1 cellular context compared by ENCODE assay signal in the genomic region with DNA sequence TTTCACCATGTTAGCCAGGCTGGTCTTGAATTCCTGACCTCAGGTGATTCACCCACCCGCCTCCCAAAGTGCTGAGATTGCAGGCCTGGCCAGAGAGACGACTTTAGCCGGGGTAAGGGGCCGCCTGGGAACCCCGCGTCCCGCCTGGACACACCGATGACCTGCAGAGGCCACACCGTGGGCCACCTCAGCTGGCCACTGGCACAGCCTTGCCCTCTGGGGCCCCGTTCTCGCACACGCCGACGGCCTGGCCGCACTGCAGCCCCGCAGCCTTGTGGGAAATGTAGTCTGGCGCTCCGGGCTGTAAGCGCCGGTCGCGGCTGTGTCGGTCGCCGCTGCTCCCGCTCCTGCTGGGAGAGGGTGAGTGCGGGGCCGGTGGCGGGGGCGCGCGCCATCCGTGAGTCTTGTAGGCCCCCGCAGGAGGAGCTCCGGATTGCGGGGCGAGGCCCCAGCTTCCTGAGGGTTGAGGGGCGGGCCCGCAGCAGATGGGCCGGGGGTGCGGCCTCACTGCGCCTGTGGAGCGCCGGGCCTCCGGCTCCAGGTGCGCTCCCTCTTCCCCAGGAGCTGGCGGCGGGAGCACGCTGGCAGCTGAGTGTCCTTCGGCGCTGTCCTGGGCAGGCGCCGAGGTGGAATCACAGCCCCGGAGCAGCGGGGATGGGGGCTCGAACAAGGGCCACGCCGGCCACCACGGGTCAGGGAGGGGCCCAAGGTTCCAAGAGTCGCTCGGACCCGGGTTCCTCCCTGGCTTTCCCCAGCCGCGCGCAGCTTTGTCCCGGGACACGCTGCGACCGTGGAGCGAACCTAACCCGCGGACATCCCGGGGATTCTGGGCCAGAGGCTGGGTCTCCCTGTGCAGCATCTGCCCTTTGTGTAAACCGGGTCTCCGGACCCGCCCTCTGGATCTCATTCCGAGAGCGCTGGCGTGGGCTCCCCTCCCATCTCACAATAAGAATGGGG.
TF ChIP-seq lines count a peak whose summit lies in the region.

TSS of gene ZFP2 (plus strand) at position 299 of the 957 bp plus-strand sequence. CDS start 35,401 bp downstream, outside the sequence.

TF ChIP-seq in WTC11, 78 proteins besides CTCF, POLR2A, EP300 and RAD21 (continued from another document):
- TF ChIP-seq, protein P1, sequence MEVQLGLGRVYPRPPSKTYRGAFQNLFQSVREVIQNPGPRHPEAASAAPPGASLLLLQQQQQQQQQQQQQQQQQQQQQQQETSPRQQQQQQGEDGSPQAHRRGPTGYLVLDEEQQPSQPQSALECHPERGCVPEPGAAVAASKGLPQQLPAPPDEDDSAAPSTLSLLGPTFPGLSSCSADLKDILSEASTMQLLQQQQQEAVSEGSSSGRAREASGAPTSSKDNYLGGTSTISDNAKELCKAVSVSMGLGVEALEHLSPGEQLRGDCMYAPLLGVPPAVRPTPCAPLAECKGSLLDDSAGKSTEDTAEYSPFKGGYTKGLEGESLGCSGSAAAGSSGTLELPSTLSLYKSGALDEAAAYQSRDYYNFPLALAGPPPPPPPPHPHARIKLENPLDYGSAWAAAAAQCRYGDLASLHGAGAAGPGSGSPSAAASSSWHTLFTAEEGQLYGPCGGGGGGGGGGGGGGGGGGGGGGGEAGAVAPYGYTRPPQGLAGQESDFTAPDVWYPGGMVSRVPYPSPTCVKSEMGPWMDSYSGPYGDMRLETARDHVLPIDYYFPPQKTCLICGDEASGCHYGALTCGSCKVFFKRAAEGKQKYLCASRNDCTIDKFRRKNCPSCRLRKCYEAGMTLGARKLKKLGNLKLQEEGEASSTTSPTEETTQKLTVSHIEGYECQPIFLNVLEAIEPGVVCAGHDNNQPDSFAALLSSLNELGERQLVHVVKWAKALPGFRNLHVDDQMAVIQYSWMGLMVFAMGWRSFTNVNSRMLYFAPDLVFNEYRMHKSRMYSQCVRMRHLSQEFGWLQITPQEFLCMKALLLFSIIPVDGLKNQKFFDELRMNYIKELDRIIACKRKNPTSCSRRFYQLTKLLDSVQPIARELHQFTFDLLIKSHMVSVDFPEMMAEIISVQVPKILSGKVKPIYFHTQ (CRISPR knock-in tag; IDR thresholded peaks at IDR 0.05) = no peak
- TF ChIP-seq NR3C1 (CRISPR knock-in tag; conservative IDR thresholded peaks at IDR 0.05; ENCODE audit: low read depth) = no peak
- no peak for TF ChIP-seq NFE2L1 (CRISPR knock-in tag; IDR thresholded peaks at IDR 0.05)
- peak; percentile 81; the same call in 1 of the 2 replicates for TF ChIP-seq ZBTB43 (CRISPR knock-in tag; IDR thresholded peaks at IDR 0.05)
- TF ChIP-seq ZNF416 (CRISPR knock-in tag; IDR thresholded peaks at IDR 0.05) = no peak
- peak; percentile 71; the same call in 1 of the 2 replicates for TF ChIP-seq ZNF232 (CRISPR knock-in tag; IDR thresholded peaks at IDR 0.05)
- no peak for TF ChIP-seq PRRX2 (CRISPR knock-in tag; IDR thresholded peaks at IDR 0.05)
- TF ChIP-seq CDX4 (CRISPR knock-in tag; IDR thresholded peaks at IDR 0.05; ENCODE audit: borderline replicate concordance) = no peak
- TF ChIP-seq ZNF219 (CRISPR knock-in tag; IDR thresholded peaks at IDR 0.05; ENCODE audit: borderline replicate concordance) = no peak
- TF ChIP-seq JUN (CRISPR knock-in tag; IDR thresholded peaks at IDR 0.05) = no peak
- no peak for TF ChIP-seq ZNF396 (CRISPR knock-in tag; IDR thresholded peaks at IDR 0.05; ENCODE audit: borderline replicate concordance)
- no peak for TF ChIP-seq ERG (CRISPR knock-in tag; IDR thresholded peaks at IDR 0.05)
- TF ChIP-seq ZBTB21 (CRISPR knock-in tag; IDR thresholded peaks at IDR 0.05; ENCODE audit: borderline replicate concordance) = peak; percentile 75; the same call in 1 of the 2 replicates
- no peak for TF ChIP-seq ZNF138 (CRISPR knock-in tag; conservative IDR thresholded peaks at IDR 0.05)
- TF ChIP-seq ELF4 (CRISPR knock-in tag; IDR thresholded peaks at IDR 0.05; ENCODE audit: low read depth) = 0 out of 2 replicates have a peak, but pooled peaks have one; percentile 74
- TF ChIP-seq IRF2 (CRISPR knock-in tag; IDR thresholded peaks at IDR 0.05; ENCODE audit: borderline replicate concordance, low read depth) = no peak
- no peak for TF ChIP-seq MXD4 (CRISPR knock-in tag; IDR thresholded peaks at IDR 0.05; ENCODE audit: borderline replicate concordance)
- TF ChIP-seq NR2C2 (CRISPR knock-in tag; IDR thresholded peaks at IDR 0.05) = no peak
- peak; percentile 51; the same call in 1 of the 2 replicates for TF ChIP-seq FOXP1 (CRISPR knock-in tag; IDR thresholded peaks at IDR 0.05; ENCODE audit: borderline replicate concordance)
- TF ChIP-seq, protein P2, sequence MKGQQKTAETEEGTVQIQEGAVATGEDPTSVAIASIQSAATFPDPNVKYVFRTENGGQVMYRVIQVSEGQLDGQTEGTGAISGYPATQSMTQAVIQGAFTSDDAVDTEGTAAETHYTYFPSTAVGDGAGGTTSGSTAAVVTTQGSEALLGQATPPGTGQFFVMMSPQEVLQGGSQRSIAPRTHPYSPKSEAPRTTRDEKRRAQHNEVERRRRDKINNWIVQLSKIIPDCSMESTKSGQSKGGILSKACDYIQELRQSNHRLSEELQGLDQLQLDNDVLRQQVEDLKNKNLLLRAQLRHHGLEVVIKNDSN (CRISPR knock-in tag; IDR thresholded peaks at IDR 0.05) = no peak
- TF ChIP-seq ZNF317 (CRISPR knock-in tag; IDR thresholded peaks at IDR 0.05; ENCODE audit: borderline replicate concordance, low read depth) = no peak
